Comparison of ENCODE assay signal across 12 cellular contexts in genomic region chr4:110503588-110504435, GRCh38. TPM values are rescaled to one million over a fixed set of nuclear protein-coding genes. Genes with fewer than 3 reads are reported as not detected.
DNase-seq lines count a peak whose midpoint lies in the region; ATAC-seq and TF ChIP-seq lines count a peak whose summit lies in the region.
"Had no signal": no experiment of that assay in that cellular context is flagged by ENCODE, and none has a peak within 500 bp of the region (broad histone marks: within the 10 kb centered on the region; RNA-seq: fewer than 3 reads in every experiment).

No MANE protein-coding gene starts in this region.

- H3K4me1 ChIP-seq in trophoblast cell (ENCODE audit: control insufficient read depth in 1 of 2, insufficient read depth in 2 of 2, low read length in 2 of 2), result peaks cover 3 to 8% of the 10 kb centered on the region in 2 experiments
- no peaks in the 10 kb centered on the region for H3K4me1 ChIP-seq in stomach
- H3K4me1 ChIP-seq: Caco-2 had no signal

- no peaks in the 10 kb centered on the region for H3K79me2 ChIP-seq in trophoblast cell (ENCODE audit: control insufficient read depth, insufficient read depth, low read length, poor library complexity)

- H3K18ac ChIP-seq in trophoblast cell (ENCODE audit: low read length), result peak overlapping the region; percentile 5

- no peak overlapping the region for H3K14ac ChIP-seq in trophoblast cell (ENCODE audit: low read length)

- H3K9me3 ChIP-seq in trophoblast cell (ENCODE audit: insufficient read depth, low read depth, low read length), result no peaks in the 10 kb centered on the region
- H3K9me3 ChIP-seq in stomach, result no peaks in the 10 kb centered on the region
- H3K9me3 ChIP-seq: Caco-2 had no signal

- no peaks in the 10 kb centered on the region for H3K27me3 ChIP-seq in trophoblast cell (ENCODE audit: insufficient read depth, low read length)
- H3K27me3 ChIP-seq in stomach, result peaks cover 0 to 4% (median 0%) of the 10 kb centered on the region in 3 donors

- TF ChIP-seq EP300 in stomach (IDR thresholded peaks at IDR 0.05), result no peak

- no peak overlapping the region for H3K4me3 ChIP-seq in fibroblast of pulmonary artery (replicated peaks; ENCODE audit: low read depth, low read length)
- no peak overlapping the region for H3K4me3 ChIP-seq in trophoblast cell (ENCODE audit: low read depth, low read length)
- no peak overlapping the region for H3K4me3 ChIP-seq in stomach

- no peak overlapping the region for H2AK5ac ChIP-seq in trophoblast cell (ENCODE audit: low read length)

- no peak overlapping the region for H2BK120ac ChIP-seq in trophoblast cell (ENCODE audit: insufficient read depth, low read length, poor library complexity)

- H4K91ac ChIP-seq in trophoblast cell (ENCODE audit: low read depth, low read length), result peak overlapping the region; percentile 17

- H3K79me1 ChIP-seq in trophoblast cell (ENCODE audit: low read length), result no peaks in the 10 kb centered on the region

- intact Hi-C loops in stomach (cut with DNase I; ENCODE audit: low total_unique reads), result no loop called here

- DNase-seq in NCI-H69 (lab: John Stamatoyannopoulos, UW), result peak; percentile 15
- DNase-seq in fibroblast of pulmonary artery (ENCODE audit: low read depth), result peak; percentile 30
- no peak for DNase-seq in trophoblast cell
- DNase-seq in putamen (ENCODE audit: low spot score), result no peak
- no peak for DNase-seq in stomach
- no peak for DNase-seq in D341Med (ENCODE audit: low spot score)
- DNase-seq: activated CD4-positive, alpha-beta memory T cell treated with anti-CD3 and anti-CD28 coated beads for 36 hours; Caco-2; natural killer cell; NCI-H748 treated with DMSO at 0.1 percent for 48 hours had no signal

- no peak overlapping the region for H3K27ac ChIP-seq in trophoblast cell (ENCODE audit: low read depth, low read length)
- no peak overlapping the region for H3K27ac ChIP-seq in stomach

- H2BK12ac ChIP-seq in trophoblast cell (ENCODE audit: low read length), result no peak overlapping the region

- no CpG with 5 or more reads among the region's 5 CpGs for WGBS in trophoblast cell (ENCODE audit: extremely low coverage, insufficient coverage, insufficient read length)
- 34 to 46% (median 45%) methylated on average over 4 to 5 of the region's 5 CpGs for WGBS in stomach, 5 donors

- no peak for TF ChIP-seq POLR2A in stomach (IDR thresholded peaks at IDR 0.05)

- no peak overlapping the region for H3K9ac ChIP-seq in trophoblast cell (ENCODE audit: low read length)

- H2AFZ ChIP-seq in trophoblast cell (ENCODE audit: insufficient read depth, low read length, poor library complexity), result peak overlapping the region; percentile 7

- TF ChIP-seq CTCF in fibroblast of pulmonary artery (IDR thresholded peaks at IDR 0.05; ENCODE audit: low read length, missing control alignments), result peak; percentile 3
- no peak for TF ChIP-seq CTCF in stomach (IDR thresholded peaks at IDR 0.05)

- no peak overlapping the region for H4K8ac ChIP-seq in trophoblast cell (ENCODE audit: low read depth, low read length)

- H4K12ac ChIP-seq in trophoblast cell (ENCODE audit: low read depth, low read length), result no peak overlapping the region

- no peak overlapping the region for H3K4me2 ChIP-seq in trophoblast cell (ENCODE audit: low read length)

- H2BK5ac ChIP-seq in trophoblast cell (ENCODE audit: low read depth, low read length, poor library complexity), result no peak overlapping the region

- no peak overlapping the region for H3K23ac ChIP-seq in trophoblast cell (ENCODE audit: low read length)

- H3K36me3 ChIP-seq in trophoblast cell (ENCODE audit: control insufficient read depth in 1 of 2, insufficient read depth in 2 of 2, low read length in 2 of 2) (no peaks in the 10 kb centered on the region), stomach (no peaks in the 10 kb centered on the region)

- H3K4ac ChIP-seq in trophoblast cell (ENCODE audit: low read depth, low read length), result no peak overlapping the region

- ATAC-seq in GM19372 (IDR thresholded peaks at IDR 0.05; ENCODE audit: low read depth, unreplicated experiment), result peak; percentile 61
- ATAC-seq in HG02840 (IDR thresholded peaks at IDR 0.05; ENCODE audit: low FRiP score, unreplicated experiment), result no peak
- ATAC-seq: natural killer cell had no signal

RNA-seq across cellular contexts. Expression of gene ENPEP, which starts 27.9 kb away (rescaled TPM):
- 20.1 and 20.5 TPM in 2 replicates for polyA plus RNA-seq in trophoblast cell (2013)
- total RNA-seq in stomach, result 10 to 100 TPM in 1 of 5 donors, under 1 TPM in 3, not detected in 1; 0.29 to 11.9 (median 0.59) TPM
- polyA plus RNA-seq in stomach, result under 1 TPM; 0.19 to 0.46 (median 0.40) TPM
- total RNA-seq: activated CD4-positive, alpha-beta memory T cell treated with anti-CD3 and anti-CD28 coated beads for 36 hours had no signal

Comparison
In these comparisons a context has a peak if more than half of its experiments do, and no peak if none do; other contexts are left out.
1. DNase-seq: peak in NCI-H69 (single experiment) and fibroblast of pulmonary artery (single experiment); none in trophoblast cell (0 of 2), putamen (single experiment), stomach (single experiment) and D341Med (single experiment).